Comparison of ENCODE assay signal across 33 cellular contexts in the genomic region with DNA sequence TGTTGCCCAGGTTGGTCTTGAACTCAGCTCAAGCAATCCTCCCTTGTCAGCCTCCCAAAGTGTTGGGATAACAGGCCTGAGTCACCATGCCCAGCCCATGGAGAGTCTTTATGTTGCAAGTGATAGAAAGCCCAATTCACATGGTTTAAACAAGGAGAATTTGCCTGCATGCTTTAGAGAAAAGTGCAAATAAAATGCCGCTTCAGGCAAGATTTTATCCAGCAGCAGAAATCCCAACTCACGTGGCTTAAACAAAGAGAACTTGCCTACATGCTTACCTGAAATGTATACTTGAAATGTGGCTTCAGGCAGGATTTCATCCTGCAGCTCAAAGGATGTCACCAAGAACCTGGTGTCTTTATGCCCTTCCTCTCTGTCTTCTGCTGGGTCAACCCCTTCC. TPM values are rescaled to one million over a fixed set of nuclear protein-coding genes. Genes with fewer than 3 reads are reported as not detected.
"Had no signal": no experiment of that assay in that cellular context is flagged by ENCODE, and none has a peak within 500 bp of the region (broad histone marks: within the 10 kb centered on the region; RNA-seq: fewer than 3 reads in every experiment).

No MANE protein-coding gene starts in this region.

- H3K9me3 Mint-ChIP-seq: activated CD4-positive, alpha-beta memory T cell treated with anti-CD3 and anti-CD28 coated beads for 36 hours; activated CD4-positive, alpha-beta T cell treated with anti-CD3 and anti-CD28 coated beads, Interleukin-2, amount 10 ng/mL, durations not matched to agents 24 days and 14 days; activated naive CD4-positive, alpha-beta T cell treated with anti-CD3 and anti-CD28 coated beads, Interleukin-2, amount 10 ng/mL, durations not matched to agents 7 days and 5 days; activated naive CD8-positive, alpha-beta T cell treated with anti-CD3 and anti-CD28 coated beads, Interleukin-2, amount 10 ng/mL, durations not matched to agents 7 days and 5 days; activated T-cell treated with anti-CD3 and anti-CD28 coated beads, Interleukin-2, amount 50 U/mL, for 24 hours; naive thymus-derived CD4-positive, alpha-beta T cell; neural crest cell; stimulated activated memory B cell treated with anti-CD40 and anti-IgM and Interleukin-4, amounts not matched to agents 10 μg/mL and 1 μg/mL and 100 μg/mL, for 72 hours; stimulated activated naive CD8-positive, alpha-beta T cell treated with anti-CD3 and anti-CD28 coated beads, Interleukin-15, amount 100 ng/mL, for 72 hours; T-cell had no signal

- H3K36me3 ChIP-seq: ascending aorta, pancreas, sigmoid colon, thyroid gland, upper lobe of right lung had no signal

- H3K4me1 Mint-ChIP-seq: activated CD4-positive, alpha-beta T cell treated with anti-CD3 and anti-CD28 coated beads, Interleukin-2, amount 10 ng/mL, durations not matched to agents 24 days and 14 days; activated naive CD4-positive, alpha-beta T cell treated with anti-CD3 and anti-CD28 coated beads, Interleukin-2, amount 10 ng/mL, durations not matched to agents 7 days and 5 days; activated naive CD8-positive, alpha-beta T cell treated with anti-CD3 and anti-CD28 coated beads, Interleukin-2, amount 10 ng/mL, durations not matched to agents 7 days and 5 days; naive thymus-derived CD4-positive, alpha-beta T cell; neural crest cell; stimulated activated memory B cell treated with anti-CD40 and anti-IgM and Interleukin-4, amounts not matched to agents 10 μg/mL and 1 μg/mL and 100 μg/mL, for 72 hours; stimulated activated naive CD8-positive, alpha-beta T cell treated with anti-CD3 and anti-CD28 coated beads, Interleukin-15, amount 100 ng/mL, for 72 hours; T-cell had no signal

- DNase-seq: activated CD4-positive, alpha-beta memory T cell treated with anti-CD3 and anti-CD28 coated beads for 36 hours; activated CD4-positive, alpha-beta T cell treated with anti-CD3 and anti-CD28 coated beads, Interleukin-2, amount 10 ng/mL, durations not matched to agents 24 days and 14 days; activated CD8-positive, alpha-beta memory T cell treated with anti-CD3 and anti-CD28 coated beads, Interleukin-2, amount 50 U/mL, for 4 hours; activated gamma-delta T cell; activated naive CD4-positive, alpha-beta T cell treated with anti-CD3 and anti-CD28 coated beads, Interleukin-2, amount 10 ng/mL, durations not matched to agents 7 days and 5 days; activated naive CD8-positive, alpha-beta T cell treated with anti-CD3 and anti-CD28 coated beads, Interleukin-2, amount 10 ng/mL, durations not matched to agents 7 days and 5 days; activated T-cell treated with anti-CD3 and anti-CD28 coated beads, Interleukin-2, amount 50 U/mL, for 24 hours; dorsolateral prefrontal cortex; effector memory CD4-positive, alpha-beta T cell; left cardiac atrium; midbrain; naive thymus-derived CD4-positive, alpha-beta T cell; nucleus accumbens; psoas muscle; sigmoid colon; small intestine; stimulated activated CD4-positive, alpha-beta T cell treated with anti-CD3 and anti-CD28 coated beads, Interleukin-4, amount 100 ng/mL, for 24 hours; stimulated activated naive CD8-positive, alpha-beta T cell treated with anti-CD3 and anti-CD28 coated beads, Interleukin-15, amount 100 ng/mL, for 72 hours; substantia nigra; T-cell; thyroid gland; upper lobe of right lung had no signal

- H3K4me1 ChIP-seq: ascending aorta, pancreas, upper lobe of right lung had no signal

- H3K9me3 ChIP-seq: ascending aorta, pancreas, psoas muscle, sigmoid colon, thyroid gland, upper lobe of right lung had no signal

- H3K4me3 Mint-ChIP-seq: activated CD4-positive, alpha-beta memory T cell treated with anti-CD3 and anti-CD28 coated beads for 36 hours; activated CD4-positive, alpha-beta T cell treated with anti-CD3 and anti-CD28 coated beads, Interleukin-2, amount 10 ng/mL, durations not matched to agents 24 days and 14 days; activated naive CD4-positive, alpha-beta T cell treated with anti-CD3 and anti-CD28 coated beads, Interleukin-2, amount 10 ng/mL, durations not matched to agents 7 days and 5 days; activated naive CD8-positive, alpha-beta T cell treated with anti-CD3 and anti-CD28 coated beads, Interleukin-2, amount 10 ng/mL, durations not matched to agents 7 days and 5 days; activated T-cell treated with anti-CD3 and anti-CD28 coated beads, Interleukin-2, amount 50 U/mL, for 24 hours; brain; naive thymus-derived CD4-positive, alpha-beta T cell; neural crest cell; stimulated activated memory B cell treated with anti-CD40 and anti-IgM and Interleukin-4, amounts not matched to agents 10 μg/mL and 1 μg/mL and 100 μg/mL, for 72 hours; stimulated activated naive CD8-positive, alpha-beta T cell treated with anti-CD3 and anti-CD28 coated beads, Interleukin-15, amount 100 ng/mL, for 72 hours; T-cell had no signal

- ATAC-seq: left cardiac atrium; naive thymus-derived CD4-positive, alpha-beta T cell; pancreas; psoas muscle; stimulated activated memory B cell treated with anti-CD40 and anti-IgM and Interleukin-4, amounts not matched to agents 10 μg/mL and 1 μg/mL and 100 μg/mL, for 72 hours; stimulated activated naive CD8-positive, alpha-beta T cell treated with anti-CD3 and anti-CD28 coated beads, Interleukin-15, amount 100 ng/mL, for 72 hours; T-cell; upper lobe of right lung had no signal

- H3K27me3 ChIP-seq: ascending aorta, pancreas, sigmoid colon, thyroid gland, upper lobe of right lung had no signal

- H3K4me3 ChIP-seq: ascending aorta, coronary artery, dorsolateral prefrontal cortex, pancreas, psoas muscle, sigmoid colon, thyroid gland, upper lobe of right lung had no signal

- FAIRE-seq: frontal cortex, islet of Langerhans, pancreas, small intestine had no signal

- H3K27ac ChIP-seq: ascending aorta, coronary artery, dorsolateral prefrontal cortex, pancreas, psoas muscle, sigmoid colon, thyroid gland, upper lobe of right lung had no signal

- H3K36me3 Mint-ChIP-seq: activated CD4-positive, alpha-beta memory T cell treated with anti-CD3 and anti-CD28 coated beads for 36 hours; activated naive CD4-positive, alpha-beta T cell treated with anti-CD3 and anti-CD28 coated beads, Interleukin-2, amount 10 ng/mL, durations not matched to agents 7 days and 5 days; activated naive CD8-positive, alpha-beta T cell treated with anti-CD3 and anti-CD28 coated beads, Interleukin-2, amount 10 ng/mL, durations not matched to agents 7 days and 5 days; brain; naive thymus-derived CD4-positive, alpha-beta T cell; stimulated activated memory B cell treated with anti-CD40 and anti-IgM and Interleukin-4, amounts not matched to agents 10 μg/mL and 1 μg/mL and 100 μg/mL, for 72 hours; T-cell had no signal

- H3K27ac Mint-ChIP-seq: activated CD4-positive, alpha-beta memory T cell treated with anti-CD3 and anti-CD28 coated beads for 36 hours; activated CD4-positive, alpha-beta T cell treated with anti-CD3 and anti-CD28 coated beads, Interleukin-2, amount 10 ng/mL, durations not matched to agents 24 days and 14 days; activated naive CD4-positive, alpha-beta T cell treated with anti-CD3 and anti-CD28 coated beads, Interleukin-2, amount 10 ng/mL, durations not matched to agents 7 days and 5 days; activated naive CD8-positive, alpha-beta T cell treated with anti-CD3 and anti-CD28 coated beads, Interleukin-2, amount 10 ng/mL, durations not matched to agents 7 days and 5 days; activated T-cell treated with anti-CD3 and anti-CD28 coated beads, Interleukin-2, amount 50 U/mL, for 24 hours; naive thymus-derived CD4-positive, alpha-beta T cell; stimulated activated memory B cell treated with anti-CD40 and anti-IgM and Interleukin-4, amounts not matched to agents 10 μg/mL and 1 μg/mL and 100 μg/mL, for 72 hours; stimulated activated naive CD8-positive, alpha-beta T cell treated with anti-CD3 and anti-CD28 coated beads, Interleukin-15, amount 100 ng/mL, for 72 hours; T-cell had no signal

RNA-seq across cellular contexts. Expression of gene TMEM92, which starts 42.9 kb away (rescaled TPM):
- total RNA-seq: activated CD8-positive, alpha-beta memory T cell treated with anti-CD3 and anti-CD28 coated beads for 36 hours; activated naive CD8-positive, alpha-beta T cell treated with anti-CD3 and anti-CD28 coated beads, Interleukin-2, amount 10 ng/mL, durations not matched to agents 7 days and 5 days; ascending aorta; cardiac septum; cerebellum; frontal cortex; psoas muscle; sigmoid colon; T-cell; thyroid gland had no signal

RNA-seq across cellular contexts. Expression of gene EME1, which starts 55.9 kb away (rescaled TPM):
- total RNA-seq: ascending aorta had no signal
